Comparison of ENCODE assay signal across 11 cellular contexts in genomic region chr16:73289232-73289631, GRCh38.
DNase-seq lines count a peak whose midpoint lies in the region; ATAC-seq and TF ChIP-seq lines count a peak whose summit lies in the region.
"Had no signal": no experiment of that assay in that cellular context is flagged by ENCODE, and none has a peak within 500 bp of the region (broad histone marks: within the 10 kb centered on the region; RNA-seq: fewer than 3 reads in every experiment).

No MANE protein-coding gene starts in this region.

- in situ Hi-C loops in gastrocnemius medialis (cut with MboI; ENCODE audit: low sequenced_read_pairs in 4 of 4) = no loop called here

- intact Hi-C loops in spleen (cut with DNase I; ENCODE audit: low total_unique reads) (no loop called here), gastrocnemius medialis (cut with DNase I; ENCODE audit: low total_unique reads) (no loop called here)

- CTCF ChIA-PET in GM10248 (lab: Yijun Ruan, JAX) = interaction anchor here (1.7 to 1.8 kb wide), 2 partner anchors 10 to 20 kb away, joined by 4 to 7 read pairs; no protein-coding TSS in a partner anchor

- peaks cover 0 to 19% (median 0%) of the 10 kb centered on the region in 7 donors for H3K27me3 ChIP-seq in spleen (replicated peaks in 1 of 7)
- H3K27me3 ChIP-seq in gastrocnemius medialis = peaks cover 3 to 9% (median 7%) of the 10 kb centered on the region in 3 donors

- H3K36me3 ChIP-seq in spleen (no peaks in the 10 kb centered on the region), gastrocnemius medialis (no peaks in the 10 kb centered on the region)
- H3K36me3 ChIP-seq: HAP-1 had no signal

- H3K4me1 ChIP-seq in spleen (no peaks in the 10 kb centered on the region), gastrocnemius medialis (no peaks in the 10 kb centered on the region)
- H3K4me1 ChIP-seq: HAP-1 had no signal

- H3K4me3 ChIP-seq in spleen (no peak overlapping the region), gastrocnemius medialis (no peak overlapping the region)
- H3K4me3 ChIP-seq: HAP-1, smooth muscle cell had no signal

- DNase-seq in GM10248 (ENCODE audit: extremely low spot score) (peak; percentile 56), GM19238 (ENCODE audit: insufficient read length, low spot score) (peak; percentile 32), type B pancreatic cell (ENCODE audit: extremely low spot score, unreplicated experiment) (no peak), spleen (no peak), gastrocnemius medialis (no peak), GM03348 (ENCODE audit: low spot score) (no peak)
- DNase-seq: activated CD8-positive, alpha-beta memory T cell treated with anti-CD3 and anti-CD28 coated beads, Interleukin-2, amount 50 U/mL, for 48 hours had no signal

- TF ChIP-seq CTCF in GM10248 (IDR thresholded peaks at IDR 0.05; ENCODE audit: control extremely low read depth, extremely low read depth, low read depth, missing control alignments) = no peak
- no peak for TF ChIP-seq CTCF in type B pancreatic cell (conservative IDR thresholded peaks at IDR 0.05)
- TF ChIP-seq CTCF in spleen (IDR thresholded peaks at IDR 0.05 in 8 of 11, conservative IDR thresholded peaks at IDR 0.05 in 3 of 11) = no peak
- TF ChIP-seq CTCF in gastrocnemius medialis (IDR thresholded peaks at IDR 0.05 in 4 of 5, conservative IDR thresholded peaks at IDR 0.05 in 1 of 5) = no peak

- WGBS in spleen, 5 donors = 50 to 56% (median 53%) methylated on average over 4 of the region's 4 CpGs

- no peak overlapping the region for H3K4me3 Mint-ChIP-seq in type B pancreatic cell

- H3K27ac ChIP-seq in spleen (no peak overlapping the region), gastrocnemius medialis (no peak overlapping the region)

- ATAC-seq in HG02571 (IDR thresholded peaks at IDR 0.05; ENCODE audit: unreplicated experiment) = peak; percentile 91
- ATAC-seq in HG03280 (IDR thresholded peaks at IDR 0.05; ENCODE audit: unreplicated experiment) = peak; percentile 83
- ATAC-seq in gastrocnemius medialis = no peak

- H3K27ac Mint-ChIP-seq in type B pancreatic cell = no peak overlapping the region

- H3K9me3 ChIP-seq in spleen (no peaks in the 10 kb centered on the region), gastrocnemius medialis (no peaks in the 10 kb centered on the region)
- H3K9me3 ChIP-seq: HAP-1 had no signal

- POLR2A ChIA-PET in GM10248 (lab: Yijun Ruan, JAX) = no interaction called here

- peaks cover 20% of the 10 kb centered on the region for H3K27me3 Mint-ChIP-seq in type B pancreatic cell

- H3K4me1 Mint-ChIP-seq in type B pancreatic cell (ENCODE audit: unreplicated experiment) = peaks cover 16% of the 10 kb centered on the region

- H3K36me3 Mint-ChIP-seq in type B pancreatic cell = no peaks in the 10 kb centered on the region

- TF ChIP-seq POLR2A in spleen (IDR thresholded peaks at IDR 0.05) = no peak
- no peak for TF ChIP-seq POLR2A in gastrocnemius medialis (IDR thresholded peaks at IDR 0.05)

- H3K9me3 Mint-ChIP-seq in type B pancreatic cell = peaks cover 4% of the 10 kb centered on the region

Comparison
In these comparisons a context has a peak if more than half of its experiments do, and no peak if none do; other contexts are left out.
1. DNase-seq: peak in GM10248 (single experiment) and GM19238 (single experiment); none in type B pancreatic cell (single experiment), spleen (single experiment), gastrocnemius medialis (0 of 2) and GM03348 (single experiment).
2. ATAC-seq: peak in HG02571 (single experiment) and HG03280 (single experiment); none in gastrocnemius medialis (0 of 2).